ENCODE assay signal across 38 cellular contexts in genomic region chr4:25725870-25726269, GRCh38.
"Had no signal": no experiment of that assay in that cellular context is flagged by ENCODE, and none has a peak within 500 bp of the region (broad histone marks: within the 10 kb centered on the region; RNA-seq: fewer than 3 reads in every experiment).

No MANE protein-coding gene starts in this region.

- H3K4me3 ChIP-seq: adrenal gland, body of pancreas, breast epithelium had no signal

- H3K4me1 Mint-ChIP-seq: activated CD4-positive, alpha-beta memory T cell treated with anti-CD3 and anti-CD28 coated beads, Interleukin-2, amount 10 ng/mL, durations not matched to agents 7 days and 5 days; activated CD4-positive, alpha-beta T cell treated with anti-CD3 and anti-CD28 coated beads for 36 hours; activated CD4-positive, alpha-beta T cell treated with anti-CD3 and anti-CD28 coated beads, Interleukin-2, amount 10 ng/mL, durations not matched to agents 7 days and 5 days; activated naive CD8-positive, alpha-beta T cell treated with anti-CD3 and anti-CD28 coated beads for 36 hours; activated T-helper 17 cell treated with anti-CD3 and anti-CD28 coated beads, Interleukin-2, amount 50 U/mL, for 72 hours had no signal

- H3K9me3 Mint-ChIP-seq: activated CD4-positive, alpha-beta memory T cell treated with anti-CD3 and anti-CD28 coated beads, Interleukin-2, amount 10 ng/mL, durations not matched to agents 7 days and 5 days; activated naive CD4-positive, alpha-beta T cell treated with anti-CD3 and anti-CD28 coated beads for 36 hours; activated naive CD8-positive, alpha-beta T cell treated with anti-CD3 and anti-CD28 coated beads for 36 hours; activated T-cell treated with anti-CD3 and anti-CD28 coated beads, Interleukin-2, amount 50 U/mL, for 4 hours; activated T-cell treated with anti-CD3 and anti-CD28 coated beads, Interleukin-2, amount 50 U/mL, for 72 hours; activated T-helper 1 cell treated with anti-CD3 and anti-CD28 coated beads, Interleukin-12 subunit alpha, Interleukin-12 subunit beta, Interleukin-2, Interleukin-4 antibody, amounts not matched to agents 30 ng/mL and 10 ng/mL and 1 ng/mL, durations not matched to agents 14 hours and 24 hours and 36 hours; T-helper 1 cell treated with Interleukin-12 subunit alpha and Interleukin-12 subunit beta and Interleukin-4 antibody, amounts not matched to agents 30 μg/mL and 1 μg/mL, for 36 hours; T-helper 2 cell treated with Interferon-gamma antibody and Interleukin-4, amounts not matched to agents 5 μg/mL and 100 μg/mL, for 36 hours had no signal

- H3K27ac Mint-ChIP-seq: activated CD4-positive, alpha-beta memory T cell treated with anti-CD3 and anti-CD28 coated beads, Interleukin-2, amount 10 ng/mL, durations not matched to agents 7 days and 5 days; activated CD4-positive, alpha-beta T cell treated with anti-CD3 and anti-CD28 coated beads for 36 hours; activated CD4-positive, alpha-beta T cell treated with anti-CD3 and anti-CD28 coated beads, Interleukin-2, amount 10 ng/mL, durations not matched to agents 7 days and 5 days; activated CD8-positive, alpha-beta memory T cell treated with anti-CD3 and anti-CD28 coated beads, Interleukin-2, amount 10 ng/mL, durations not matched to agents 7 days and 5 days; activated CD8-positive, alpha-beta T cell treated with anti-CD3 and anti-CD28 coated beads, Interleukin-2, amount 10 ng/mL, durations not matched to agents 7 days and 5 days; activated naive CD4-positive, alpha-beta T cell treated with anti-CD3 and anti-CD28 coated beads for 36 hours; activated naive CD4-positive, alpha-beta T cell treated with anti-CD3 and anti-CD28 coated beads, Interleukin-2, amount 50 U/mL, for 72 hours; activated naive CD8-positive, alpha-beta T cell treated with anti-CD3 and anti-CD28 coated beads for 36 hours; activated T-cell treated with anti-CD3 and anti-CD28 coated beads, Interleukin-2, amount 50 U/mL, for 72 hours; activated T-helper 1 cell treated with anti-CD3 and anti-CD28 coated beads, Interleukin-12 subunit alpha, Interleukin-12 subunit beta, Interleukin-2, Interleukin-4 antibody, amounts not matched to agents 30 ng/mL and 10 ng/mL and 1 ng/mL, durations not matched to agents 14 hours and 24 hours and 36 hours; activated T-helper 17 cell treated with anti-CD3 and anti-CD28 coated beads, Interleukin-2, amount 50 U/mL, for 72 hours; T-helper 1 cell treated with Interleukin-12 subunit alpha and Interleukin-12 subunit beta and Interleukin-4 antibody, amounts not matched to agents 30 μg/mL and 1 μg/mL, for 36 hours; T-helper 2 cell treated with Interferon-gamma antibody and Interleukin-4, amounts not matched to agents 5 μg/mL and 100 μg/mL, for 36 hours had no signal

- H3K27me3 Mint-ChIP-seq: activated CD4-positive, alpha-beta memory T cell treated with anti-CD3 and anti-CD28 coated beads, Interleukin-2, amount 10 ng/mL, durations not matched to agents 7 days and 5 days; activated CD4-positive, alpha-beta T cell treated with anti-CD3 and anti-CD28 coated beads for 36 hours; activated CD8-positive, alpha-beta memory T cell treated with anti-CD3 and anti-CD28 coated beads, Interleukin-2, amount 10 ng/mL, durations not matched to agents 7 days and 5 days; activated naive CD8-positive, alpha-beta T cell treated with anti-CD3 and anti-CD28 coated beads for 36 hours; activated T-helper 17 cell treated with anti-CD3 and anti-CD28 coated beads, Interleukin-2, amount 50 U/mL, for 72 hours had no signal

- H3K36me3 Mint-ChIP-seq: activated CD8-positive, alpha-beta memory T cell treated with anti-CD3 and anti-CD28 coated beads, Interleukin-2, amount 10 ng/mL, durations not matched to agents 7 days and 5 days; activated naive CD4-positive, alpha-beta T cell treated with anti-CD3 and anti-CD28 coated beads, Interleukin-2, amount 50 U/mL, for 72 hours; activated naive CD8-positive, alpha-beta T cell treated with anti-CD3 and anti-CD28 coated beads for 36 hours had no signal

- H3K36me3 ChIP-seq: adrenal gland, brain microvascular endothelial cell, breast epithelium had no signal

- DNase-seq: activated CD4-positive, alpha-beta memory T cell treated with anti-CD3 and anti-CD28 coated beads, Interleukin-2, amount 10 ng/mL, durations not matched to agents 7 days and 5 days; activated CD4-positive, alpha-beta T cell treated with anti-CD3 and anti-CD28 coated beads for 1 hour; activated CD4-positive, alpha-beta T cell treated with anti-CD3 and anti-CD28 coated beads for 36 hours; activated CD4-positive, alpha-beta T cell treated with anti-CD3 and anti-CD28 coated beads for 48 hours; activated CD4-positive, alpha-beta T cell treated with anti-CD3 and anti-CD28 coated beads, Interleukin-2, amount 10 ng/mL, durations not matched to agents 7 days and 5 days; activated CD4-positive, alpha-beta T cell treated with anti-CD3 and anti-CD28 coated beads, Interleukin-2, amount 50 U/mL, for 48 hours; activated CD4-positive, CD25-positive, alpha-beta regulatory T cell; activated CD8-positive, alpha-beta memory T cell treated with anti-CD3 and anti-CD28 coated beads for 24 hours; activated CD8-positive, alpha-beta memory T cell treated with anti-CD3 and anti-CD28 coated beads, Interleukin-2, amount 10 ng/mL, durations not matched to agents 7 days and 5 days; activated CD8-positive, alpha-beta T cell treated with anti-CD3 and anti-CD28 coated beads, Interleukin-2, amount 10 ng/mL, durations not matched to agents 7 days and 5 days; activated gamma-delta T cell treated with Interleukin-2 at 50 U/mL for 16 hours; activated naive CD4-positive, alpha-beta T cell; activated naive CD4-positive, alpha-beta T cell treated with anti-CD3 and anti-CD28 coated beads for 36 hours; activated naive CD4-positive, alpha-beta T cell treated with anti-CD3 and anti-CD28 coated beads, Interleukin-2, amount 50 U/mL, for 16 hours; activated naive CD8-positive, alpha-beta T cell treated with anti-CD3 and anti-CD28 coated beads for 36 hours; activated T-cell treated with anti-CD3 and anti-CD28 coated beads for 4 hours; activated T-cell treated with anti-CD3 and anti-CD28 coated beads, Interleukin-2, amount 50 U/mL, for 1 hour; activated T-cell treated with anti-CD3 and anti-CD28 coated beads, Interleukin-2, amount 50 U/mL, for 4 hours; activated T-cell treated with anti-CD3 and anti-CD28 coated beads, Interleukin-2, amount 50 U/mL, for 72 hours; adrenal gland; amniotic stem cell; aorta; body of pancreas; brain microvascular endothelial cell; central memory CD4-positive, alpha-beta T cell; T-helper 1 cell; T-helper 2 cell; T-helper 9 cell had no signal

- H3K27ac ChIP-seq: adrenal gland, body of pancreas, brain microvascular endothelial cell, breast epithelium, VCaP had no signal

- ATAC-seq: activated CD4-positive, alpha-beta T cell treated with anti-CD3 and anti-CD28 coated beads for 36 hours; activated CD4-positive, CD25-positive, alpha-beta regulatory T cell treated with anti-CD3 and anti-CD28 coated beads, Interleukin-2, amount 50 U/mL, for 24 hours; activated CD8-positive, alpha-beta memory T cell treated with anti-CD3 and anti-CD28 coated beads, Interleukin-2, amount 10 ng/mL, durations not matched to agents 7 days and 5 days; activated CD8-positive, alpha-beta T cell treated with anti-CD3 and anti-CD28 coated beads, Interleukin-2, amount 10 ng/mL, durations not matched to agents 7 days and 5 days; activated naive CD4-positive, alpha-beta T cell treated with anti-CD3 and anti-CD28 coated beads, Interleukin-2, amount 50 U/mL, for 72 hours; activated T-cell treated with anti-CD3 and anti-CD28 coated beads, Interleukin-2, amount 50 U/mL, for 4 hours; activated T-cell treated with anti-CD3 and anti-CD28 coated beads, Interleukin-2, amount 50 U/mL, for 72 hours; activated T-helper 17 cell treated with anti-CD3 and anti-CD28 coated beads, Interleukin-2, amount 50 U/mL, for 72 hours; body of pancreas had no signal

- FAIRE-seq: astrocyte, TTC549 had no signal

- H3K4me3 Mint-ChIP-seq: activated CD4-positive, alpha-beta memory T cell treated with anti-CD3 and anti-CD28 coated beads, Interleukin-2, amount 10 ng/mL, durations not matched to agents 7 days and 5 days; activated CD4-positive, alpha-beta T cell treated with anti-CD3 and anti-CD28 coated beads for 36 hours; activated CD4-positive, alpha-beta T cell treated with anti-CD3 and anti-CD28 coated beads, Interleukin-2, amount 10 ng/mL, durations not matched to agents 7 days and 5 days; activated CD8-positive, alpha-beta memory T cell treated with anti-CD3 and anti-CD28 coated beads, Interleukin-2, amount 10 ng/mL, durations not matched to agents 7 days and 5 days; activated CD8-positive, alpha-beta T cell treated with anti-CD3 and anti-CD28 coated beads, Interleukin-2, amount 10 ng/mL, durations not matched to agents 7 days and 5 days; activated naive CD4-positive, alpha-beta T cell treated with anti-CD3 and anti-CD28 coated beads for 36 hours; activated naive CD8-positive, alpha-beta T cell treated with anti-CD3 and anti-CD28 coated beads for 36 hours; activated T-cell treated with anti-CD3 and anti-CD28 coated beads, Interleukin-2, amount 50 U/mL, for 4 hours; activated T-cell treated with anti-CD3 and anti-CD28 coated beads, Interleukin-2, amount 50 U/mL, for 72 hours; activated T-helper 1 cell treated with anti-CD3 and anti-CD28 coated beads, Interleukin-12 subunit alpha, Interleukin-12 subunit beta, Interleukin-2, Interleukin-4 antibody, amounts not matched to agents 30 ng/mL and 10 ng/mL and 1 ng/mL, durations not matched to agents 14 hours and 24 hours and 36 hours; activated T-helper 17 cell treated with anti-CD3 and anti-CD28 coated beads, Interleukin-2, amount 50 U/mL, for 72 hours; T-helper 1 cell treated with Interleukin-12 subunit alpha and Interleukin-12 subunit beta and Interleukin-4 antibody, amounts not matched to agents 30 μg/mL and 1 μg/mL, for 36 hours; T-helper 2 cell treated with Interferon-gamma antibody and Interleukin-4, amounts not matched to agents 5 μg/mL and 100 μg/mL, for 36 hours had no signal

- H3K9me3 ChIP-seq: adrenal gland, body of pancreas, breast epithelium had no signal

- H3K4me1 ChIP-seq: adrenal gland, body of pancreas, breast epithelium had no signal

- H3K27me3 ChIP-seq: adrenal gland, body of pancreas, brain microvascular endothelial cell, breast epithelium had no signal
